8 cellular contexts compared by ENCODE assay signal in the genomic region with DNA sequence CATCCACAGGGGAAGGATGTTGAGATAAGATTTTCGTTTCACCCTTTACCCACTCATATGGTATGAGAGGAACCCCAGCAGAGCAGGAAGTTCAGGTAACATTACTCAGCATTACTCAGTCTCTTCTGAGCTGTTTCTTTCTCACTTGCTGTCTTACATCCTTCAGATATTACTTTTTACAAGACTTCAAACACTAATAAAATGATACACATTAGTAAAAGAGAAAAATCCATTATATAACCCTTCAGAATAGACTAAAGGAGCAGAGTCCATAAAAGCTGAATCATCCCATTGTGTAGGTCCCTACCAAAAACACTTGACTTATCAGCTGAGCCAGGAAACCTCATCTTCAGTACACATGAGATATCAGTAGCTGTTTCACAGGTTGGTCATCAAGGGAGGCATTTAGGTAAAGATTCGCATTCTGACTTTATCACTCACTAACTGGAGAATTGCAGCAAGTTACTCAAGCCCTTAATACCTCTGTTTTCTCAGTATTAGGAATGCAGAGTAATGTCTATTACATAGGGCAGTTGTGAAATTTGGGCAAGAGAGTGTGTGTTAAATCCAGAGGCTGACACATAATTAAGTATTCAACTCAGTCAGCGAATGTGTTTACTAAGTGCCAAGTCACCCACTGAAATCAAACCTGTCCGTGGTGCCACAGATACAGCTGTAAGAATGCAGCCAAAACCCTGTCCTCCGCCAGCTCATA. TPM values are rescaled to one million over a fixed set of nuclear protein-coding genes. Genes with fewer than 3 reads are reported as not detected.
DNase-seq lines count a peak whose midpoint lies in the region; ATAC-seq, FAIRE-seq and TF ChIP-seq lines count a peak whose summit lies in the region.

No MANE protein-coding gene starts in this region.

- POLR2A ChIA-PET in activated CD8-positive, alpha-beta T cell treated with anti-CD3 and anti-CD28 coated beads for 36 hours (lab: Charles Lee), result interaction anchor here (0.8 to 2.6 kb wide), 10 partner anchors 10 to 70 kb away, joined by 3 to 12 read pairs (median 6); a partner anchor contains a TSS

- H3K27me3 Mint-ChIP-seq in activated T-cell treated with anti-CD3 and anti-CD28 coated beads, Interleukin-2, amount 50 U/mL, for 24 hours, result no peaks in the 10 kb centered on the region
- H3K27me3 Mint-ChIP-seq in activated CD8-positive, alpha-beta T cell treated with anti-CD3 and anti-CD28 coated beads for 36 hours, result no peaks in the 10 kb centered on the region
- no peaks in the 10 kb centered on the region for H3K27me3 Mint-ChIP-seq in natural killer cell (ENCODE audit: low read depth in 2 of 2)

- intact Hi-C loops in activated CD8-positive, alpha-beta T cell treated with anti-CD3 and anti-CD28 coated beads for 36 hours (cut with micrococcal nuclease), result no loop called here
- intact Hi-C loops in natural killer cell (cut with micrococcal nuclease) (no loop called here), kidney (cut with DNase I) (no loop called here)

- no peak overlapping the region for H3K9ac ChIP-seq in kidney (ENCODE audit: low read length in 2 of 2)

- no peak for TF ChIP-seq CTCF in activated CD8-positive, alpha-beta T cell treated with anti-CD3 and anti-CD28 coated beads for 36 hours (IDR thresholded peaks at IDR 0.05)
- no peak for TF ChIP-seq CTCF in natural killer cell (IDR thresholded peaks at IDR 0.05)
- no peak for TF ChIP-seq CTCF in suprapubic skin (IDR thresholded peaks at IDR 0.05)
- no peak for TF ChIP-seq CTCF in kidney (IDR thresholded peaks at IDR 0.05; ENCODE audit: borderline replicate concordance, extremely low read depth, insufficient read depth)

- no peaks in the 10 kb centered on the region for H3K36me3 Mint-ChIP-seq in activated T-cell treated with anti-CD3 and anti-CD28 coated beads, Interleukin-2, amount 50 U/mL, for 24 hours (ENCODE audit: low read depth)
- no peaks in the 10 kb centered on the region for H3K36me3 Mint-ChIP-seq in activated CD8-positive, alpha-beta T cell treated with anti-CD3 and anti-CD28 coated beads for 36 hours (ENCODE audit: low read depth)
- no peaks in the 10 kb centered on the region for H3K36me3 Mint-ChIP-seq in natural killer cell

- no peaks in the 10 kb centered on the region for H3K9me3 Mint-ChIP-seq in activated T-cell treated with anti-CD3 and anti-CD28 coated beads, Interleukin-2, amount 50 U/mL, for 24 hours
- H3K9me3 Mint-ChIP-seq in activated CD8-positive, alpha-beta T cell treated with anti-CD3 and anti-CD28 coated beads for 36 hours, result no peaks in the 10 kb centered on the region
- H3K9me3 Mint-ChIP-seq in natural killer cell, result no peaks in the 10 kb centered on the region

- H3K27ac ChIP-seq in suprapubic skin (no peak overlapping the region), kidney (ENCODE audit: low read depth in 2 of 2, low read length in 2 of 2) (no peak overlapping the region)

- H3K27me3 ChIP-seq in suprapubic skin, result no peaks in the 10 kb centered on the region

- DNase-seq in activated T-cell treated with anti-CD3 and anti-CD28 coated beads, Interleukin-2, amount 50 U/mL, for 24 hours, result no peak
- DNase-seq in activated T-cell treated with anti-CD3 and anti-CD28 coated beads, Interleukin-2, amount 50 U/mL, for 1 hour, result no peak
- DNase-seq in activated CD8-positive, alpha-beta T cell treated with anti-CD3 and anti-CD28 coated beads for 36 hours, result no peak
- DNase-seq in natural killer cell (no peak), retina (no peak), suprapubic skin (ENCODE audit: low spot score in 2 of 2) (no peak), kidney (no peak)

- no peak for TF ChIP-seq POLR2A in suprapubic skin (IDR thresholded peaks at IDR 0.05)

- peaks cover 35% of the 10 kb centered on the region for H3K4me1 Mint-ChIP-seq in activated T-cell treated with anti-CD3 and anti-CD28 coated beads, Interleukin-2, amount 50 U/mL, for 24 hours (ENCODE audit: low read depth)
- H3K4me1 Mint-ChIP-seq in activated CD8-positive, alpha-beta T cell treated with anti-CD3 and anti-CD28 coated beads for 36 hours (ENCODE audit: low read depth), result peaks cover 27% of the 10 kb centered on the region
- peaks cover 7 to 11% of the 10 kb centered on the region in 2 donors for H3K4me1 Mint-ChIP-seq in natural killer cell

- H3K4me3 ChIP-seq in suprapubic skin (no peak overlapping the region), kidney (ENCODE audit: low read length in 2 of 2) (no peak overlapping the region)

- H3K27ac Mint-ChIP-seq in activated T-cell treated with anti-CD3 and anti-CD28 coated beads, Interleukin-2, amount 50 U/mL, for 24 hours, result peak overlapping the region; percentile 93
- H3K27ac Mint-ChIP-seq in activated CD8-positive, alpha-beta T cell treated with anti-CD3 and anti-CD28 coated beads for 36 hours, result peak overlapping the region; percentile 60
- peak overlapping the region in 1 of 2 donors; percentile 18 for H3K27ac Mint-ChIP-seq in natural killer cell

- H3K36me3 ChIP-seq in suprapubic skin (no peaks in the 10 kb centered on the region), kidney (ENCODE audit: control insufficient read depth in 1 of 2, insufficient read depth in 2 of 2, low read length in 2 of 2) (no peaks in the 10 kb centered on the region)

- WGBS in suprapubic skin, result 77% methylated on average over 5 of the region's 5 CpGs

- CTCF ChIA-PET in activated CD8-positive, alpha-beta T cell treated with anti-CD3 and anti-CD28 coated beads for 36 hours (lab: Charles Lee), result interaction anchor here (0.6 to 1.2 kb wide), 2 partner anchors 17 to 18 kb away, joined by 3 to 6 read pairs; no protein-coding TSS in a partner anchor

- TF ChIP-seq EP300 in suprapubic skin (IDR thresholded peaks at IDR 0.05), result no peak

- H3K4me3 Mint-ChIP-seq in activated T-cell treated with anti-CD3 and anti-CD28 coated beads, Interleukin-2, amount 50 U/mL, for 24 hours, result peak overlapping the region; percentile 27
- H3K4me3 Mint-ChIP-seq in activated CD8-positive, alpha-beta T cell treated with anti-CD3 and anti-CD28 coated beads for 36 hours, result no peak overlapping the region
- no peak overlapping the region for H3K4me3 Mint-ChIP-seq in natural killer cell

- peaks cover 5% of the 10 kb centered on the region for H3K4me1 ChIP-seq in suprapubic skin
- no peaks in the 10 kb centered on the region for H3K4me1 ChIP-seq in kidney (ENCODE audit: control insufficient read depth in 1 of 2, insufficient read depth in 1 of 2, low read depth in 1 of 2, low read length in 2 of 2)

- ATAC-seq in HG03095 (IDR thresholded peaks at IDR 0.05; ENCODE audit: unreplicated experiment) (peak; percentile 43), natural killer cell (peak; percentile 57 to 84 (median 62))
- ATAC-seq in activated CD8-positive, alpha-beta T cell treated with anti-CD3 and anti-CD28 coated beads for 36 hours, result peak; percentile 86

- no peak for FAIRE-seq in kidney (lab: Jason Lieb, UNC)

- no peaks in the 10 kb centered on the region for H3K9me3 ChIP-seq in suprapubic skin
- H3K9me3 ChIP-seq in kidney (ENCODE audit: control insufficient read depth in 1 of 2, low read length in 2 of 2), result no peaks in the 10 kb centered on the region

RNA-seq across cellular contexts. Expression of a gene that starts 44.7 kb away (rescaled TPM):
- total RNA-seq in activated CD8-positive, alpha-beta T cell treated with anti-CD3 and anti-CD28 coated beads for 36 hours, result 100 to 1,000 TPM; 116 to 120 TPM
- total RNA-seq in natural killer cell, result 1,000 to 10,000 TPM; 1,044 to 1,768 (median 1,056) TPM
- 100 to 1,000 TPM; 242 to 484 (median 276) TPM for total RNA-seq in suprapubic skin
- 230 TPM for total RNA-seq in kidney
- polyA plus RNA-seq in kidney (ENCODE audit: insufficient read depth, low read depth, low replicate concordance), result 27.8 TPM
